ENCODE assay signal across 11 cellular contexts in the genomic region with DNA sequence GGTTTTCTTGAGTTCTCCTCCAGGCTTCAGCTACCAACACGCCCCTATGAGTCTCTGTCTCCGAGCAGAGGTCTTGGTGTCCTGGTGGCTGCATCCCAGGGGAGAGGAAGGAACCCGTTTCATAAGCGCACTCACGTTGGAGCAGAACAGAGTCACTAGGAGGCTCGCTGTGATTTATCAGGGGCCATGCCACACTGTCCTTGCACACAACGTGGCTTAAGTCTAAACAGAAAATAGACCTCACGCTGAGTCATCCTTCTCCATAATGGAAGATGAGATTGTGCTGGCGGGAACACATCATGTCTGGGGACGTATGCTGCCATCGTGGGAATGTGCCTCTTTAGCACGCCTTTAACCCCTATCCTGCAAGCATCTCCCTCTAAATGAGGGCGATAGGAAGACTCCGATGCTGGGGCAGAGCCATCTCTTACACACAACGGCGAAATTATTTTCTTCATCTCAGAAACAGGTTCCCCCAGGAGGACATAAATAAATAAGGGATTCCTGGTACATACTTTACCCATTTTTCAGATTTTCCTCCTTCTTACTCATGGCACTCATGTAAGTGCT.
DNase-seq lines count a peak whose midpoint lies in the region; ATAC-seq lines count a peak whose summit lies in the region.
"Had no signal": no experiment of that assay in that cellular context is flagged by ENCODE, and none has a peak within 500 bp of the region (broad histone marks: within the 10 kb centered on the region; RNA-seq: fewer than 3 reads in every experiment).

No MANE protein-coding gene starts in this region.

- H3K27ac Mint-ChIP-seq in activated naive CD4-positive, alpha-beta T cell treated with anti-CD3 and anti-CD28 coated beads, Interleukin-2, amount 50 U/mL, for 72 hours, result no peak overlapping the region
- H3K27ac Mint-ChIP-seq: activated naive CD8-positive, alpha-beta T cell treated with anti-CD3 and anti-CD28 coated beads, Interleukin-2, amount 10 ng/mL, durations not matched to agents 7 days and 5 days had no signal

- no peaks in the 10 kb centered on the region for H3K36me3 Mint-ChIP-seq in activated naive CD4-positive, alpha-beta T cell treated with anti-CD3 and anti-CD28 coated beads, Interleukin-2, amount 50 U/mL, for 72 hours
- H3K36me3 Mint-ChIP-seq: activated naive CD8-positive, alpha-beta T cell treated with anti-CD3 and anti-CD28 coated beads, Interleukin-2, amount 10 ng/mL, durations not matched to agents 7 days and 5 days had no signal

- no peaks in the 10 kb centered on the region for H3K79me1 ChIP-seq in trophoblast cell (ENCODE audit: low read length)

- WGBS in esophagus, 2 donors, result 57 to 65% methylated on average over 16 of the region's 16 CpGs
- no CpG with 5 or more reads among the region's 16 CpGs for WGBS in trophoblast cell (ENCODE audit: extremely low coverage, insufficient coverage, insufficient read length)

- no peak for ATAC-seq in activated naive CD4-positive, alpha-beta T cell treated with anti-CD3 and anti-CD28 coated beads, Interleukin-2, amount 50 U/mL, for 72 hours

- no peak overlapping the region for H3K4me3 ChIP-seq in esophagus (ENCODE audit: low read depth in 1 of 2, low read length in 2 of 2)
- no peak overlapping the region for H3K4me3 ChIP-seq in trophoblast cell (ENCODE audit: low read depth, low read length)
- H3K4me3 ChIP-seq: ovary had no signal

- no peak overlapping the region for H3K23ac ChIP-seq in trophoblast cell (ENCODE audit: low read length)

- no peak overlapping the region for H4K91ac ChIP-seq in trophoblast cell (ENCODE audit: low read depth, low read length)

- H2AFZ ChIP-seq in trophoblast cell (ENCODE audit: insufficient read depth, low read length, poor library complexity), result no peak overlapping the region

- H3K36me3 ChIP-seq in esophagus (ENCODE audit: control insufficient read depth in 2 of 2, insufficient read depth in 2 of 2, low read length in 1 of 2), result no peaks in the 10 kb centered on the region
- H3K36me3 ChIP-seq in trophoblast cell (ENCODE audit: control insufficient read depth in 1 of 2, insufficient read depth in 2 of 2, low read length in 2 of 2), result no peaks in the 10 kb centered on the region
- H3K36me3 ChIP-seq: ovary had no signal

- no peak overlapping the region for H4K12ac ChIP-seq in trophoblast cell (ENCODE audit: low read depth, low read length)

- no peak overlapping the region for H3K4ac ChIP-seq in trophoblast cell (ENCODE audit: low read depth, low read length)

- no peaks in the 10 kb centered on the region for H3K79me2 ChIP-seq in trophoblast cell (ENCODE audit: control insufficient read depth, insufficient read depth, low read length, poor library complexity)

- no peak overlapping the region for H3K4me2 ChIP-seq in trophoblast cell (ENCODE audit: low read length)

- no peak overlapping the region for H4K8ac ChIP-seq in trophoblast cell (ENCODE audit: low read depth, low read length)

- no peak overlapping the region for H2BK12ac ChIP-seq in trophoblast cell (ENCODE audit: low read length)

- no peak overlapping the region for H3K14ac ChIP-seq in trophoblast cell (ENCODE audit: low read length)

- H3K27ac ChIP-seq in esophagus (ENCODE audit: low read depth in 2 of 2, low read length in 1 of 2), result peak overlapping the region; percentile 43 to 59
- H3K27ac ChIP-seq in trophoblast cell (ENCODE audit: low read depth, low read length), result no peak overlapping the region
- H3K27ac ChIP-seq: ovary had no signal

- H2BK120ac ChIP-seq in trophoblast cell (ENCODE audit: insufficient read depth, low read length, poor library complexity), result no peak overlapping the region

- no peaks in the 10 kb centered on the region for H3K9me3 Mint-ChIP-seq in activated naive CD4-positive, alpha-beta T cell treated with anti-CD3 and anti-CD28 coated beads, Interleukin-2, amount 50 U/mL, for 72 hours
- H3K9me3 Mint-ChIP-seq: activated naive CD8-positive, alpha-beta T cell treated with anti-CD3 and anti-CD28 coated beads, Interleukin-2, amount 10 ng/mL, durations not matched to agents 7 days and 5 days had no signal

- peaks cover 5 to 11% of the 10 kb centered on the region in 2 donors for H3K4me1 ChIP-seq in esophagus (ENCODE audit: control insufficient read depth in 2 of 2, insufficient read depth in 2 of 2, low read length in 1 of 2)
- peaks cover 12 to 16% of the 10 kb centered on the region in 2 experiments for H3K4me1 ChIP-seq in trophoblast cell (ENCODE audit: control insufficient read depth in 1 of 2, insufficient read depth in 2 of 2, low read length in 2 of 2)

- DNase-seq in DMS153 treated with DMSO at 0.1 percent for 48 hours (lab: John Stamatoyannopoulos, UW; ENCODE audit: unreplicated experiment) (peak; percentile 73), NCI-H2227 (lab: John Stamatoyannopoulos, UW; ENCODE audit: unreplicated experiment) (peak; percentile 59), trophoblast cell (peak; percentile 95 to 97), activated gamma-delta T cell (lab: John Stamatoyannopoulos, UW) (no peak), NCI-H226 (no peak)
- DNase-seq in activated T-cell treated with anti-CD3 and anti-CD28 coated beads, Interleukin-2, amount 50 U/mL, for 1 hour, result no peak
- DNase-seq in activated naive CD4-positive, alpha-beta T cell treated with anti-CD3 and anti-CD28 coated beads, Interleukin-2, amount 50 U/mL, for 72 hours (ENCODE audit: low spot score in 2 of 2), result no peak
- DNase-seq: activated CD8-positive, alpha-beta memory T cell treated with anti-CD3 and anti-CD28 coated beads for 24 hours; activated naive CD8-positive, alpha-beta T cell treated with anti-CD3 and anti-CD28 coated beads, Interleukin-2, amount 10 ng/mL, durations not matched to agents 7 days and 5 days had no signal

- no peak overlapping the region for H3K9ac ChIP-seq in trophoblast cell (ENCODE audit: low read length)

- H3K27me3 ChIP-seq in esophagus (ENCODE audit: control insufficient read depth in 1 of 2, insufficient read depth in 2 of 2, low read length in 2 of 2) (no peaks in the 10 kb centered on the region), trophoblast cell (ENCODE audit: insufficient read depth, low read length) (no peaks in the 10 kb centered on the region)
- H3K27me3 ChIP-seq: ovary had no signal

- no peak overlapping the region for H2BK5ac ChIP-seq in trophoblast cell (ENCODE audit: low read depth, low read length, poor library complexity)

- H3K9me3 ChIP-seq in esophagus (ENCODE audit: control insufficient read depth in 2 of 2, insufficient read depth in 1 of 2, low read depth in 1 of 2, low read length in 1 of 2) (no peaks in the 10 kb centered on the region), trophoblast cell (ENCODE audit: insufficient read depth, low read depth, low read length) (no peaks in the 10 kb centered on the region)
- H3K9me3 ChIP-seq: ovary had no signal

- H2AK5ac ChIP-seq in trophoblast cell (ENCODE audit: low read length), result no peak overlapping the region

- H3K18ac ChIP-seq in trophoblast cell (ENCODE audit: low read length), result no peak overlapping the region

Comparison
In these comparisons a context has a peak if more than half of its experiments do, and no peak if none do; other contexts are left out.
1. DNase-seq: peak in DMS153 treated with DMSO at 0.1 percent for 48 hours (single experiment), NCI-H2227 (single experiment) and trophoblast cell (2 of 2); none in activated T-cell treated with anti-CD3 and anti-CD28 coated beads, Interleukin-2, amount 50 U/mL, for 1 hour (single experiment), activated naive CD4-positive, alpha-beta T cell treated with anti-CD3 and anti-CD28 coated beads, Interleukin-2, amount 50 U/mL, for 72 hours (0 of 2), activated gamma-delta T cell (single experiment) and NCI-H226 (single experiment).